8 cellular contexts compared by ENCODE assay signal in genomic region chr1:206714331-206715058, GRCh38. TPM values are rescaled to one million over a fixed set of nuclear protein-coding genes. Genes with fewer than 3 reads are reported as not detected.
DNase-seq lines count a peak whose midpoint lies in the region; TF ChIP-seq lines count a peak whose summit lies in the region.

No MANE protein-coding gene starts in this region.

- DNase-seq in activated CD4-positive, alpha-beta T cell treated with anti-CD3 and anti-CD28 coated beads, Interleukin-2, amount 10 ng/mL, durations not matched to agents 24 days and 14 days, result no peak
- DNase-seq in activated CD4-positive, alpha-beta T cell treated with anti-CD3 and anti-CD28 coated beads for 1 hour, result no peak
- no peak for DNase-seq in activated T-helper 1 cell treated with anti-CD3 and anti-CD28 coated beads, Interleukin-12 subunit alpha, Interleukin-12 subunit beta, Interleukin-2, Interleukin-4 antibody, amounts not matched to agents 30 ng/mL and 10 ng/mL and 1 ng/mL, durations not matched to agents 14 hours and 24 hours and 36 hours (ENCODE audit: low spot score)
- DNase-seq in iris pigment epithelial cell (ENCODE audit: low read depth) (peak; percentile 83), transverse colon (peak; percentile 50), glomerular visceral epithelial cell (ENCODE audit: extremely low spot score) (no peak), posterior vena cava (ENCODE audit: low spot score) (no peak), Ammon's horn (ENCODE audit: low spot score) (no peak)

- no peak for TF ChIP-seq EP300 in transverse colon (IDR thresholded peaks at IDR 0.05; ENCODE audit: low read depth)

- H3K36me3 Mint-ChIP-seq in activated CD4-positive, alpha-beta T cell treated with anti-CD3 and anti-CD28 coated beads, Interleukin-2, amount 10 ng/mL, durations not matched to agents 24 days and 14 days (ENCODE audit: low read depth), result peaks cover 6% of the 10 kb centered on the region
- peaks cover 10% of the 10 kb centered on the region for H3K36me3 Mint-ChIP-seq in activated T-helper 1 cell treated with anti-CD3 and anti-CD28 coated beads, Interleukin-12 subunit alpha, Interleukin-12 subunit beta, Interleukin-2, Interleukin-4 antibody, amounts not matched to agents 30 ng/mL and 10 ng/mL and 1 ng/mL, durations not matched to agents 14 hours and 24 hours and 36 hours (ENCODE audit: low read depth)

- intact Hi-C loops in activated CD4-positive, alpha-beta T cell treated with anti-CD3 and anti-CD28 coated beads, Interleukin-2, amount 10 ng/mL, durations not matched to agents 24 days and 14 days (cut with micrococcal nuclease), result loop anchor here (5.0 kb wide), 1 partner anchor 32 kb away; the partner anchor contains the start of gene MAPKAPK2
- intact Hi-C loops in activated T-helper 1 cell treated with anti-CD3 and anti-CD28 coated beads, Interleukin-12 subunit alpha, Interleukin-12 subunit beta, Interleukin-2, Interleukin-4 antibody, amounts not matched to agents 30 ng/mL and 10 ng/mL and 1 ng/mL, durations not matched to agents 14 hours and 24 hours and 36 hours (cut with micrococcal nuclease), result no loop called here
- intact Hi-C loops in transverse colon (cut with DNase I; ENCODE audit: low total_unique reads), result no loop called here
- intact Hi-C loops in posterior vena cava (cut with DNase I), result no loop called here

- no peak for TF ChIP-seq CTCF in transverse colon (IDR thresholded peaks at IDR 0.05)

- H3K27me3 Mint-ChIP-seq in activated CD4-positive, alpha-beta T cell treated with anti-CD3 and anti-CD28 coated beads, Interleukin-2, amount 10 ng/mL, durations not matched to agents 24 days and 14 days, result no peaks in the 10 kb centered on the region
- H3K27me3 Mint-ChIP-seq in activated T-helper 1 cell treated with anti-CD3 and anti-CD28 coated beads, Interleukin-12 subunit alpha, Interleukin-12 subunit beta, Interleukin-2, Interleukin-4 antibody, amounts not matched to agents 30 ng/mL and 10 ng/mL and 1 ng/mL, durations not matched to agents 14 hours and 24 hours and 36 hours (ENCODE audit: insufficient read depth), result no peaks in the 10 kb centered on the region

- H3K9me3 ChIP-seq in transverse colon, result no peaks in the 10 kb centered on the region

- TF ChIP-seq POLR2A in transverse colon (IDR thresholded peaks at IDR 0.05), result no peak

- peaks cover 35 to 96% (median 56%) of the 10 kb centered on the region in 4 donors for H3K4me1 ChIP-seq in transverse colon

- H3K27ac ChIP-seq in transverse colon, result peak overlapping the region; percentile 70 to 78 (median 75)

- in situ Hi-C loops in transverse colon (cut with MboI; ENCODE audit: low pct_ligation_motif_present in 1 of 4, low pct_unique_long_range_greater_than_20kb in 1 of 4, low sequenced_read_pairs in 3 of 4), result no loop called here

- no peaks in the 10 kb centered on the region for H3K9me3 Mint-ChIP-seq in activated CD4-positive, alpha-beta T cell treated with anti-CD3 and anti-CD28 coated beads, Interleukin-2, amount 10 ng/mL, durations not matched to agents 24 days and 14 days
- H3K9me3 Mint-ChIP-seq in activated T-helper 1 cell treated with anti-CD3 and anti-CD28 coated beads, Interleukin-12 subunit alpha, Interleukin-12 subunit beta, Interleukin-2, Interleukin-4 antibody, amounts not matched to agents 30 ng/mL and 10 ng/mL and 1 ng/mL, durations not matched to agents 14 hours and 24 hours and 36 hours, result no peaks in the 10 kb centered on the region

- peaks cover 65% of the 10 kb centered on the region for H3K4me1 Mint-ChIP-seq in activated CD4-positive, alpha-beta T cell treated with anti-CD3 and anti-CD28 coated beads, Interleukin-2, amount 10 ng/mL, durations not matched to agents 24 days and 14 days
- peaks cover 83% of the 10 kb centered on the region for H3K4me1 Mint-ChIP-seq in activated T-helper 1 cell treated with anti-CD3 and anti-CD28 coated beads, Interleukin-12 subunit alpha, Interleukin-12 subunit beta, Interleukin-2, Interleukin-4 antibody, amounts not matched to agents 30 ng/mL and 10 ng/mL and 1 ng/mL, durations not matched to agents 14 hours and 24 hours and 36 hours (ENCODE audit: low read depth)

- H3K36me3 ChIP-seq in transverse colon, result no peaks in the 10 kb centered on the region

- H3K4me3 ChIP-seq in transverse colon, result no peak overlapping the region

- no peaks in the 10 kb centered on the region for H3K27me3 ChIP-seq in transverse colon

- peak overlapping the region; percentile 46 for H3K27ac Mint-ChIP-seq in activated CD4-positive, alpha-beta T cell treated with anti-CD3 and anti-CD28 coated beads, Interleukin-2, amount 10 ng/mL, durations not matched to agents 24 days and 14 days
- peak overlapping the region; percentile 74 for H3K27ac Mint-ChIP-seq in activated T-helper 1 cell treated with anti-CD3 and anti-CD28 coated beads, Interleukin-12 subunit alpha, Interleukin-12 subunit beta, Interleukin-2, Interleukin-4 antibody, amounts not matched to agents 30 ng/mL and 10 ng/mL and 1 ng/mL, durations not matched to agents 14 hours and 24 hours and 36 hours

- H3K4me3 Mint-ChIP-seq in activated CD4-positive, alpha-beta T cell treated with anti-CD3 and anti-CD28 coated beads, Interleukin-2, amount 10 ng/mL, durations not matched to agents 24 days and 14 days, result peak overlapping the region; percentile 27
- no peak overlapping the region for H3K4me3 Mint-ChIP-seq in activated T-helper 1 cell treated with anti-CD3 and anti-CD28 coated beads, Interleukin-12 subunit alpha, Interleukin-12 subunit beta, Interleukin-2, Interleukin-4 antibody, amounts not matched to agents 30 ng/mL and 10 ng/mL and 1 ng/mL, durations not matched to agents 14 hours and 24 hours and 36 hours

- 8 to 30% methylated on average over 3 to 9 of the region's 9 CpGs for WGBS in transverse colon (ENCODE audit: low coverage in 1 of 2), 2 donors

RNA-seq across cellular contexts. Expression of gene MAPKAPK2, which starts 29.8 kb away (rescaled TPM):
- 95.1 and 97.4 TPM in 2 replicates for total RNA-seq in activated CD4-positive, alpha-beta T cell treated with anti-CD3 and anti-CD28 coated beads, Interleukin-2, amount 10 ng/mL, durations not matched to agents 24 days and 14 days
- total RNA-seq in activated T-helper 1 cell treated with anti-CD3 and anti-CD28 coated beads, Interleukin-12 subunit alpha, Interleukin-12 subunit beta, Interleukin-2, Interleukin-4 antibody, amounts not matched to agents 30 ng/mL and 10 ng/mL and 1 ng/mL, durations not matched to agents 14 hours and 24 hours and 36 hours, result 117 and 120 TPM in 2 replicates
- total RNA-seq in transverse colon (10 to 100 TPM; 47.0 to 74.8 (median 52.2) TPM), posterior vena cava (100 to 1,000 TPM in 1 of 2 donors, 10 to 100 TPM in 1; 69.0 to 102 TPM)

RNA-seq across cellular contexts. Expression of gene IL19, which starts 56.1 kb away (rescaled TPM):
- total RNA-seq in activated CD4-positive, alpha-beta T cell treated with anti-CD3 and anti-CD28 coated beads, Interleukin-2, amount 10 ng/mL, durations not matched to agents 24 days and 14 days, result not detected in 2 replicates
- not detected in 2 replicates for total RNA-seq in activated T-helper 1 cell treated with anti-CD3 and anti-CD28 coated beads, Interleukin-12 subunit alpha, Interleukin-12 subunit beta, Interleukin-2, Interleukin-4 antibody, amounts not matched to agents 30 ng/mL and 10 ng/mL and 1 ng/mL, durations not matched to agents 14 hours and 24 hours and 36 hours
- total RNA-seq in transverse colon (not detected), posterior vena cava (not detected)

RNA-seq across cellular contexts. Expression of gene IL10, which starts 57.8 kb away (rescaled TPM):
- 3.4 TPM in 2 replicates for total RNA-seq in activated CD4-positive, alpha-beta T cell treated with anti-CD3 and anti-CD28 coated beads, Interleukin-2, amount 10 ng/mL, durations not matched to agents 24 days and 14 days
- total RNA-seq in activated T-helper 1 cell treated with anti-CD3 and anti-CD28 coated beads, Interleukin-12 subunit alpha, Interleukin-12 subunit beta, Interleukin-2, Interleukin-4 antibody, amounts not matched to agents 30 ng/mL and 10 ng/mL and 1 ng/mL, durations not matched to agents 14 hours and 24 hours and 36 hours, result 4.4 and 5.0 TPM in 2 replicates
- total RNA-seq in transverse colon, result 1 to 10 TPM in 2 of 4 donors, not detected in 2; 1.6 to 4.4 TPM
- 1 to 10 TPM; 5.2 to 6.1 TPM for total RNA-seq in posterior vena cava

Comparison
In these comparisons a context has a peak if more than half of its experiments do, and no peak if none do; other contexts are left out.
1. DNase-seq: peak in iris pigment epithelial cell (single experiment) and transverse colon (single experiment); none in activated CD4-positive, alpha-beta T cell treated with anti-CD3 and anti-CD28 coated beads, Interleukin-2, amount 10 ng/mL, durations not matched to agents 24 days and 14 days (single experiment), activated CD4-positive, alpha-beta T cell treated with anti-CD3 and anti-CD28 coated beads for 1 hour (single experiment), activated T-helper 1 cell treated with anti-CD3 and anti-CD28 coated beads, Interleukin-12 subunit alpha, Interleukin-12 subunit beta, Interleukin-2, Interleukin-4 antibody, amounts not matched to agents 30 ng/mL and 10 ng/mL and 1 ng/mL, durations not matched to agents 14 hours and 24 hours and 36 hours (single experiment), glomerular visceral epithelial cell (single experiment), posterior vena cava (single experiment) and Ammon's horn (single experiment).